Comparison of ENCODE assay signal across 17 cellular contexts in the genomic region with DNA sequence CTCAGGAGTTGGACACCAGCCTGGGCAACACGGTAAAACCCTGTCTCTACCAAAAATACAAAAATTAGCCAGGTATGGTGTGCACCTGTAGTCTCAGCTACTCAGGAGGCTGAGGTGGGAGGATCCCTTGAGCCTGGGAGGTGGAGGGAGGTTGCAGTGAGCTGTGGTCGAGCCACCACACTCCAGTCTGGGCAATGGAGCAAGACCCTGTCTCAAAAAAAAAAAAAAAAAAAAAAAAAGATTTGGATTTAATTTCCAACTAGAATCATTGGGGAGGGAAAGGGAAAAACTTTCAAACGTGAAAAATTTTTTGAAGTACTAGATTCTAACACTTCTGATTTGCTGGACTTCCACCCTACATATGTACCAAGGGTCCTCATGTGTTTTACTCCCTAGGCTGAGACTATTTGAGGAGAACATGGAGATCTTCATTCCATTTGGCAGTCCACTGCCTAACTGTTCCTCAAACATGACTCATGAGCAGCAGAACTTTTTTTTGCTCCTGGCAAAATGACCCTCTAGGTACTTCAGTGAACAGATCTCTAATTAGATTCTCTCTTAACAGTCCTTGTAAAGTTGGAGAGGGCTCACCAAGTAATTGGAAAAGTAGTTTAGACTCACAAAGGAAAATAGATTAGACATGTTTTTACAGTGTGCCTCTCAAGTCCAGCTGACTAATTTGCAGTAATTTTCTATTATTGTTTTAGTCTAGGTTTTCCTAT.
A peak's percentile ranks its signal among the peaks of the same experiment; 100 is the strongest.
DNase-seq lines count a peak whose midpoint lies in the region; ATAC-seq and TF ChIP-seq lines count a peak whose summit lies in the region.
"Had no signal": no experiment of that assay in that cellular context is flagged by ENCODE, and none has a peak within 500 bp of the region (broad histone marks: within the 10 kb centered on the region; RNA-seq: fewer than 3 reads in every experiment).

No MANE protein-coding gene starts in this region.

- CTCF ChIA-PET in CD8-positive, alpha-beta memory T cell (lab: Charles Lee) = no interaction called here
- CTCF ChIA-PET in CD4-positive, alpha-beta T cell (lab: Charles Lee) = no interaction called here

- peaks cover 12 to 21% of the 10 kb centered on the region in 2 donors for H3K27me3 Mint-ChIP-seq in CD8-positive, alpha-beta memory T cell
- peaks cover 40% of the 10 kb centered on the region for H3K27me3 Mint-ChIP-seq in CD4-positive, alpha-beta T cell
- H3K27me3 Mint-ChIP-seq in type B pancreatic cell = peaks cover 7% of the 10 kb centered on the region

- no peaks in the 10 kb centered on the region for H3K9me3 Mint-ChIP-seq in CD8-positive, alpha-beta memory T cell
- H3K9me3 Mint-ChIP-seq in CD4-positive, alpha-beta T cell = no peaks in the 10 kb centered on the region
- no peaks in the 10 kb centered on the region for H3K9me3 Mint-ChIP-seq in type B pancreatic cell
- H3K9me3 Mint-ChIP-seq: activated CD4-positive, alpha-beta memory T cell treated with anti-CD3 and anti-CD28 coated beads for 36 hours; central memory CD8-positive, alpha-beta T cell had no signal

- in situ Hi-C loops in astrocyte of the cerebellum (cut with HindIII; ENCODE audit: low sequenced_read_pairs) = no loop called here

- peak overlapping the region; percentile 75 for H3K27ac ChIP-seq in CD8-positive, alpha-beta memory T cell (ENCODE audit: low read depth, low read length)
- H3K27ac ChIP-seq in CD4-positive, alpha-beta T cell (ENCODE audit: low read depth, low read length) = no peak overlapping the region
- H3K27ac ChIP-seq: BLaER1, esophagus squamous epithelium, KMS-11 had no signal

- no peak overlapping the region for H3K4me3 ChIP-seq in CD8-positive, alpha-beta memory T cell (ENCODE audit: low read length)
- H3K4me3 ChIP-seq in astrocyte of the cerebellum (ENCODE audit: low read depth, low read length) = no peak overlapping the region
- H3K4me3 ChIP-seq: BLaER1, esophagus squamous epithelium had no signal

- H3K27ac Mint-ChIP-seq in CD8-positive, alpha-beta memory T cell = no peak overlapping the region
- no peak overlapping the region for H3K27ac Mint-ChIP-seq in CD4-positive, alpha-beta T cell
- no peak overlapping the region for H3K27ac Mint-ChIP-seq in type B pancreatic cell
- H3K27ac Mint-ChIP-seq: activated CD4-positive, alpha-beta memory T cell treated with anti-CD3 and anti-CD28 coated beads for 36 hours had no signal

- DNase-seq in CD8-positive, alpha-beta memory T cell = no peak
- peak; percentile 14 for DNase-seq in HS-5 (ENCODE audit: low read depth)
- peak; percentile 11 for DNase-seq in astrocyte of the cerebellum (ENCODE audit: low read depth)
- DNase-seq in islet precursor cell = peak; percentile 73
- no peak for DNase-seq in CD4-positive, alpha-beta T cell
- DNase-seq in activated gamma-delta T cell treated with Interleukin-2 at 50 U/mL for 16 hours = no peak
- DNase-seq in type B pancreatic cell (ENCODE audit: extremely low spot score, unreplicated experiment) = no peak
- DNase-seq: activated CD4-positive, alpha-beta memory T cell treated with anti-CD3 and anti-CD28 coated beads for 36 hours; esophagus squamous epithelium; NCI-H2171; retina; stimulated activated CD4-positive, alpha-beta T cell treated with anti-CD3 and anti-CD28 coated beads, Interleukin-4, amount 100 ng/mL, for 1 hour; stimulated activated naive CD4-positive, alpha-beta T cell had no signal

- H3K36me3 Mint-ChIP-seq in CD8-positive, alpha-beta memory T cell = no peaks in the 10 kb centered on the region
- no peaks in the 10 kb centered on the region for H3K36me3 Mint-ChIP-seq in CD4-positive, alpha-beta T cell (ENCODE audit: low read depth)
- H3K36me3 Mint-ChIP-seq in type B pancreatic cell = no peaks in the 10 kb centered on the region
- H3K36me3 Mint-ChIP-seq: activated CD4-positive, alpha-beta memory T cell treated with anti-CD3 and anti-CD28 coated beads for 36 hours had no signal

- H3K9me3 ChIP-seq in CD8-positive, alpha-beta memory T cell (ENCODE audit: low read length) = no peaks in the 10 kb centered on the region
- H3K9me3 ChIP-seq in CD4-positive, alpha-beta T cell (ENCODE audit: control insufficient read depth, low read length) = no peaks in the 10 kb centered on the region
- H3K9me3 ChIP-seq: BLaER1, esophagus squamous epithelium had no signal

- ATAC-seq in CD4-positive, alpha-beta T cell (ENCODE audit: poor library complexity) = no peak
- ATAC-seq in GM21825 (IDR thresholded peaks at IDR 0.05; ENCODE audit: unreplicated experiment) = no peak

- H3K4me1 ChIP-seq in CD8-positive, alpha-beta memory T cell (ENCODE audit: insufficient read depth, low read length) = no peaks in the 10 kb centered on the region
- H3K4me1 ChIP-seq: BLaER1 had no signal

- no peak overlapping the region for H3K4me3 Mint-ChIP-seq in CD8-positive, alpha-beta memory T cell
- no peak overlapping the region for H3K4me3 Mint-ChIP-seq in CD4-positive, alpha-beta T cell
- no peak overlapping the region for H3K4me3 Mint-ChIP-seq in type B pancreatic cell
- H3K4me3 Mint-ChIP-seq: activated CD4-positive, alpha-beta memory T cell treated with anti-CD3 and anti-CD28 coated beads for 36 hours; central memory CD8-positive, alpha-beta T cell had no signal

- H3K27me3 ChIP-seq in CD8-positive, alpha-beta memory T cell (ENCODE audit: insufficient read depth, low read length, poor library complexity, severe bottlenecking) = no peaks in the 10 kb centered on the region
- peaks cover 14% of the 10 kb centered on the region for H3K27me3 ChIP-seq in CD4-positive, alpha-beta T cell (ENCODE audit: control insufficient read depth, insufficient read depth, low read length)
- H3K27me3 ChIP-seq: BLaER1, esophagus squamous epithelium had no signal

- TF ChIP-seq CTCF in astrocyte of the cerebellum (IDR thresholded peaks at IDR 0.05; ENCODE audit: low read depth, low read length, missing control alignments) (no peak), type B pancreatic cell (conservative IDR thresholded peaks at IDR 0.05) (no peak)
- TF ChIP-seq CTCF in CD4-positive, alpha-beta T cell (IDR thresholded peaks at IDR 0.05) = no peak

- H3K4me1 Mint-ChIP-seq in CD8-positive, alpha-beta memory T cell = no peaks in the 10 kb centered on the region
- no peaks in the 10 kb centered on the region for H3K4me1 Mint-ChIP-seq in CD4-positive, alpha-beta T cell (ENCODE audit: low read depth)
- peaks cover 6% of the 10 kb centered on the region for H3K4me1 Mint-ChIP-seq in type B pancreatic cell (ENCODE audit: unreplicated experiment)
- H3K4me1 Mint-ChIP-seq: central memory CD8-positive, alpha-beta T cell had no signal

- no peaks in the 10 kb centered on the region for H3K36me3 ChIP-seq in CD8-positive, alpha-beta memory T cell (ENCODE audit: insufficient read depth, low read length)
- H3K36me3 ChIP-seq: BLaER1, esophagus squamous epithelium had no signal

- POLR2A ChIA-PET in CD8-positive, alpha-beta memory T cell (lab: Charles Lee) = no interaction called here
- POLR2A ChIA-PET in CD4-positive, alpha-beta T cell (lab: Charles Lee) = no interaction called here

- intact Hi-C loops in CD4-positive, alpha-beta T cell (cut with DNase I, micrococcal nuclease) = no loop called here

Comparison
In these comparisons a context has a peak if more than half of its experiments do, and no peak if none do; other contexts are left out.
1. DNase-seq: peak in HS-5 (single experiment), astrocyte of the cerebellum (single experiment) and islet precursor cell (single experiment); none in CD8-positive, alpha-beta memory T cell (0 of 5), CD4-positive, alpha-beta T cell (0 of 10), activated gamma-delta T cell treated with Interleukin-2 at 50 U/mL for 16 hours (single experiment) and type B pancreatic cell (single experiment).